24 cellular contexts compared by ENCODE assay signal in the genomic region with DNA sequence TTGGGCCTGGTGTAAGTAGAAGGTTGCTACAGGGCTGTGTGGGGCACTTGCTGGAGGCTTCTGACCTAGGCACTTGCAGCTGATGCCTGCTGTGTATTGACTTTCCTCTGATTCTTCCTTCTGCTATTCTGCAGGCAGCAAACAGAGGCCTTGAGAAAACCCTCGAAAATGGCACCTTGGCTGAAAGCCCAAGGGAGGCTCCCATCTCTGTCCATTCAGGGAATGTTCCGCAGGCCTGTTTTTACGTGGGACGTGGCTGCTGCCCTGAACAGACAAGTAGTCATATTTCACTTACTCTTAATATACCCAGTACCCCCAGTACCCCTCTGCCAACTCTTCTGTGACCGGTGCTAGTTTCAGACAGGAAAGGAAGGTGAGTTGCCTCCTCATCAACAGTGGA.
"Had no signal": no experiment of that assay in that cellular context is flagged by ENCODE, and none has a peak within 500 bp of the region (broad histone marks: within the 10 kb centered on the region; RNA-seq: fewer than 3 reads in every experiment).

No MANE protein-coding gene starts in this region.

- H3K4me1 ChIP-seq: gastrocnemius medialis, heart left ventricle, left lung, pancreas, right lobe of liver, stomach, tibial artery had no signal

- H3K36me3 ChIP-seq: gastrocnemius medialis, heart left ventricle, left lung, pancreas, right lobe of liver, stomach, tibial artery had no signal

- H3K4me2 ChIP-seq: hepatocyte, smooth muscle cell had no signal

- H3K27ac ChIP-seq: gastrocnemius medialis, heart left ventricle, hepatocyte, left lung, pancreas, right lobe of liver, stomach, tibial artery had no signal

- H3K79me2 ChIP-seq: hepatocyte had no signal

- H2AFZ ChIP-seq: hepatocyte had no signal

- H3K9me3 ChIP-seq: gastrocnemius medialis, pancreas, right lobe of liver had no signal

- DNase-seq: cerebellar nuclear complex; cortex of kidney; foreskin fibroblast; gastrocnemius medialis; heart left ventricle; kidney; left cardiac atrium; left lung; mesenchymal stem cell; midbrain; naive thymus-derived CD8-positive, alpha-beta T cell; nephron progenitor cell; occipital lobe; pancreas; right lobe of liver; stimulated activated CD4-positive, alpha-beta T cell treated with anti-CD3 and anti-CD28 coated beads, Interleukin-12 subunit alpha, Interleukin-12 subunit beta, amount 100 ng/mL, for 4 hours; stimulated activated CD4-positive, alpha-beta T cell treated with anti-CD3 and anti-CD28 coated beads, Interleukin-1b, Interleukin-23, amount 100 ng/mL, for 48 hours; stimulated activated CD4-positive, alpha-beta T cell treated with anti-CD3 and anti-CD28 coated beads, Interleukin-4, amount 100 ng/mL, for 24 hours; stimulated activated naive CD4-positive, alpha-beta T cell treated with Interleukin-2 at 50 U/mL for 16 hours; stomach; tibial artery had no signal

- H3K27me3 ChIP-seq: gastrocnemius medialis, heart left ventricle, hepatocyte, left lung, pancreas, right lobe of liver, stomach, tibial artery had no signal

- ATAC-seq: gastrocnemius medialis; heart left ventricle; left lung; naive thymus-derived CD8-positive, alpha-beta T cell; pancreas; stimulated activated effector memory CD8-positive, alpha-beta T cell treated with anti-CD3 and anti-CD28 coated beads, Interleukin-12 subunit alpha, Interleukin-12 subunit beta, amount 100 ng/mL, for 72 hours had no signal

- H3K4me3 ChIP-seq: gastrocnemius medialis, heart left ventricle, hepatocyte, left lung, pancreas, right lobe of liver, smooth muscle cell, stomach, tibial artery had no signal
